In genomic region chr5:75686480-75686879, GRCh38 we compare ENCODE assay signal across 30 cellular contexts.
"Had no signal": no experiment of that assay in that cellular context is flagged by ENCODE, and none has a peak within 500 bp of the region (broad histone marks: within the 10 kb centered on the region; RNA-seq: fewer than 3 reads in every experiment).

No MANE protein-coding gene starts in this region.

- H3K9me3 Mint-ChIP-seq: activated B cell treated with CpG ODN at 0.5 μM for 24 hours; activated naive CD8-positive, alpha-beta T cell treated with anti-CD3 and anti-CD28 coated beads for 36 hours; activated naive CD8-positive, alpha-beta T cell treated with anti-CD3 and anti-CD28 coated beads, Interleukin-2, amount 50 U/mL, for 24 hours; activated T-cell treated with anti-CD3 and anti-CD28 coated beads, Interleukin-2, amount 50 U/mL, for 4 hours; activated T-helper 1 cell treated with anti-CD3 and anti-CD28 coated beads, Interleukin-12 subunit alpha, Interleukin-12 subunit beta, Interleukin-2, Interleukin-4 antibody, amounts not matched to agents 30 ng/mL and 10 ng/mL and 1 ng/mL, durations not matched to agents 14 hours and 24 hours and 36 hours; endodermal cell; T-helper 2 cell treated with Interferon-gamma antibody and Interleukin-4, amounts not matched to agents 5 μg/mL and 100 μg/mL, for 36 hours had no signal

- DNase-seq: activated B cell treated with CpG ODN at 0.5 μM for 24 hours; activated CD4-positive, alpha-beta T cell treated with anti-CD3 and anti-CD28 coated beads for 48 hours; activated CD4-positive, alpha-beta T cell treated with anti-CD3 and anti-CD28 coated beads, Interleukin-2, amount 50 U/mL, for 1 hour; activated CD4-positive, alpha-beta T cell treated with anti-CD3 and anti-CD28 coated beads, Interleukin-2, amount 50 U/mL, for 48 hours; activated CD8-positive, alpha-beta memory T cell treated with anti-CD3 and anti-CD28 coated beads, Interleukin-2, amount 50 U/mL, for 48 hours; activated gamma-delta T cell; activated naive CD4-positive, alpha-beta T cell; activated naive CD4-positive, alpha-beta T cell treated with anti-CD3 and anti-CD28 coated beads, Interleukin-2, amount 50 U/mL, for 16 hours; activated naive CD8-positive, alpha-beta T cell treated with anti-CD3 and anti-CD28 coated beads for 36 hours; activated naive CD8-positive, alpha-beta T cell treated with anti-CD3 and anti-CD28 coated beads, Interleukin-2, amount 50 U/mL, for 24 hours; activated T-cell treated with anti-CD3 and anti-CD28 coated beads, Interleukin-2, amount 50 U/mL, for 4 hours; adrenal gland; amygdala; aorta; body of pancreas; caudate nucleus; colonic mucosa; effector CD8-positive, alpha-beta T cell; endodermal cell; foreskin fibroblast; head of caudate nucleus; SW 1271; T-helper 1 cell; T-helper 17 cell; T1000; WERI-Rb-1 had no signal

- H3K4me3 ChIP-seq: adrenal gland, body of pancreas, colonic mucosa had no signal

- H3K4me1 Mint-ChIP-seq: activated B cell treated with CpG ODN at 0.5 μM for 24 hours; activated naive CD8-positive, alpha-beta T cell treated with anti-CD3 and anti-CD28 coated beads for 36 hours; endodermal cell had no signal

- H3K27ac ChIP-seq: adrenal gland, colonic mucosa, WERI-Rb-1 had no signal

- H3K4me1 ChIP-seq: adrenal gland, colonic mucosa had no signal

- H3K9me3 ChIP-seq: body of pancreas, colonic mucosa had no signal

- H3K27ac Mint-ChIP-seq: activated B cell treated with CpG ODN at 0.5 μM for 24 hours; activated naive CD8-positive, alpha-beta T cell treated with anti-CD3 and anti-CD28 coated beads for 36 hours; activated naive CD8-positive, alpha-beta T cell treated with anti-CD3 and anti-CD28 coated beads, Interleukin-2, amount 50 U/mL, for 24 hours; activated T-helper 1 cell treated with anti-CD3 and anti-CD28 coated beads, Interleukin-12 subunit alpha, Interleukin-12 subunit beta, Interleukin-2, Interleukin-4 antibody, amounts not matched to agents 30 ng/mL and 10 ng/mL and 1 ng/mL, durations not matched to agents 14 hours and 24 hours and 36 hours; endodermal cell; T-helper 17 cell; T-helper 2 cell treated with Interferon-gamma antibody and Interleukin-4, amounts not matched to agents 5 μg/mL and 100 μg/mL, for 36 hours had no signal

- H3K27me3 Mint-ChIP-seq: activated B cell treated with CpG ODN at 0.5 μM for 24 hours; activated naive CD8-positive, alpha-beta T cell treated with anti-CD3 and anti-CD28 coated beads for 36 hours; activated naive CD8-positive, alpha-beta T cell treated with anti-CD3 and anti-CD28 coated beads, Interleukin-2, amount 50 U/mL, for 24 hours; T-helper 17 cell had no signal

- ATAC-seq: activated CD4-positive, CD25-positive, alpha-beta regulatory T cell treated with anti-CD3 and anti-CD28 coated beads, Interleukin-2, amount 50 U/mL, for 24 hours; activated naive CD8-positive, alpha-beta T cell treated with anti-CD3 and anti-CD28 coated beads, Interleukin-2, amount 50 U/mL, for 24 hours; activated T-cell treated with anti-CD3 and anti-CD28 coated beads, Interleukin-2, amount 50 U/mL, for 4 hours; body of pancreas; esophagus mucosa; T-helper 17 cell had no signal

- H3K27me3 ChIP-seq: adrenal gland, body of pancreas, colonic mucosa had no signal

- H3K4me3 Mint-ChIP-seq: activated B cell treated with CpG ODN at 0.5 μM for 24 hours; activated naive CD8-positive, alpha-beta T cell treated with anti-CD3 and anti-CD28 coated beads for 36 hours; activated naive CD8-positive, alpha-beta T cell treated with anti-CD3 and anti-CD28 coated beads, Interleukin-2, amount 50 U/mL, for 24 hours; activated T-cell treated with anti-CD3 and anti-CD28 coated beads, Interleukin-2, amount 50 U/mL, for 4 hours; activated T-helper 1 cell treated with anti-CD3 and anti-CD28 coated beads, Interleukin-12 subunit alpha, Interleukin-12 subunit beta, Interleukin-2, Interleukin-4 antibody, amounts not matched to agents 30 ng/mL and 10 ng/mL and 1 ng/mL, durations not matched to agents 14 hours and 24 hours and 36 hours; endodermal cell; T-helper 17 cell; T-helper 2 cell treated with Interferon-gamma antibody and Interleukin-4, amounts not matched to agents 5 μg/mL and 100 μg/mL, for 36 hours had no signal

- H3K36me3 ChIP-seq: colonic mucosa had no signal
